ENCODE assay signal across 11 cellular contexts in genomic region chr22:39873963-39874362, GRCh38. TPM values are rescaled to one million over a fixed set of nuclear protein-coding genes. Genes with fewer than 3 reads are reported as not detected.
"Had no signal": no experiment of that assay in that cellular context is flagged by ENCODE, and none has a peak within 500 bp of the region (broad histone marks: within the 10 kb centered on the region; RNA-seq: fewer than 3 reads in every experiment).

No MANE protein-coding gene starts in this region.

- H3K4me1 ChIP-seq: heart left ventricle, right lobe of liver had no signal

- H3K36me3 Mint-ChIP-seq: naive thymus-derived CD4-positive, alpha-beta T cell; stimulated activated memory B cell treated with anti-CD40 and anti-IgM and Interleukin-4, amounts not matched to agents 10 μg/mL and 1 μg/mL and 100 μg/mL, for 72 hours had no signal

- H3K36me3 ChIP-seq: heart left ventricle, right lobe of liver had no signal

- ATAC-seq: heart left ventricle; naive thymus-derived CD4-positive, alpha-beta T cell; right lobe of liver; stimulated activated memory B cell treated with anti-CD40 and anti-IgM and Interleukin-4, amounts not matched to agents 10 μg/mL and 1 μg/mL and 100 μg/mL, for 72 hours had no signal

- H3K27me3 Mint-ChIP-seq: stimulated activated memory B cell treated with anti-CD40 and anti-IgM and Interleukin-4, amounts not matched to agents 10 μg/mL and 1 μg/mL and 100 μg/mL, for 72 hours had no signal

- H3K27ac Mint-ChIP-seq: progenitor cell of endocrine pancreas; stimulated activated memory B cell treated with anti-CD40 and anti-IgM and Interleukin-4, amounts not matched to agents 10 μg/mL and 1 μg/mL and 100 μg/mL, for 72 hours had no signal

- H3K4me3 ChIP-seq: heart left ventricle, right lobe of liver had no signal

- H3K9me3 ChIP-seq: heart left ventricle, right lobe of liver had no signal

- H3K4me3 Mint-ChIP-seq: naive thymus-derived CD4-positive, alpha-beta T cell; stimulated activated memory B cell treated with anti-CD40 and anti-IgM and Interleukin-4, amounts not matched to agents 10 μg/mL and 1 μg/mL and 100 μg/mL, for 72 hours had no signal

- DNase-seq: heart left ventricle; naive thymus-derived CD4-positive, alpha-beta T cell; right lobe of liver; RPMI8226; substantia nigra; trophoblast cell had no signal

- H3K27ac ChIP-seq: heart left ventricle, right lobe of liver had no signal

- H3K27me3 ChIP-seq: right lobe of liver had no signal

RNA-seq across cellular contexts. Expression of gene ENTHD1, which starts 19.6 kb away (rescaled TPM):
- total RNA-seq: cardiac septum, endothelial cell of umbilical vein, heart left ventricle, lung microvascular endothelial cell, progenitor cell of endocrine pancreas, right lobe of liver had no signal

RNA-seq across cellular contexts. Expression of gene GRAP2, which starts 26.9 kb away (rescaled TPM):
- total RNA-seq: endothelial cell of umbilical vein, lung microvascular endothelial cell had no signal
